ENCODE assay signal across 18 cellular contexts in genomic region chr1:230236301-230236700, GRCh38.
DNase-seq lines count a peak whose midpoint lies in the region; ATAC-seq, FAIRE-seq and TF ChIP-seq lines count a peak whose summit lies in the region.
"Had no signal": no experiment of that assay in that cellular context is flagged by ENCODE, and none has a peak within 500 bp of the region (broad histone marks: within the 10 kb centered on the region; RNA-seq: fewer than 3 reads in every experiment).

No MANE protein-coding gene starts in this region.

- POLR2A ChIA-PET in HepG2 (lab: Yijun Ruan, JAX), result no interaction called here

- CTCF ChIA-PET in HepG2 (lab: Yijun Ruan, JAX; ENCODE audit: low intra/inter-chr PET ratio, low total read pairs), result no interaction called here

- H3K27me3 Mint-ChIP-seq in stimulated activated naive B cell treated with anti-CD40 and anti-IgM and Interleukin-4, amounts not matched to agents 10 μg/mL and 1 μg/mL and 100 μg/mL, for 72 hours, result no peaks in the 10 kb centered on the region
- H3K27me3 Mint-ChIP-seq in stimulated activated memory B cell treated with anti-CD40 and anti-IgM and Interleukin-4, amounts not matched to agents 10 μg/mL and 1 μg/mL and 100 μg/mL, for 72 hours, result no peaks in the 10 kb centered on the region
- H3K27me3 Mint-ChIP-seq: B cell; CD4-positive, alpha-beta T cell had no signal

- intact Hi-C loops in HepG2 (cut with micrococcal nuclease; ENCODE audit: unreplicated experiment), result no loop called here

- TF ChIP-seq EP300 in HepG2 (IDR thresholded peaks at IDR 0.05; ENCODE audit: low read depth in 2 of 2, low read length in 2 of 2) (no peak), HepG2 (CRISPR knock-in tag; IDR thresholded peaks at IDR 0.05; ENCODE audit: borderline replicate concordance) (no peak)

- no peak overlapping the region for H4K5ac ChIP-seq in mesendoderm (ENCODE audit: low read length)

- no peak overlapping the region for H2BK15ac ChIP-seq in mesendoderm (replicated peaks; ENCODE audit: low read depth)

- H3K4me2 ChIP-seq in mesendoderm (ENCODE audit: low read length) (no peak overlapping the region), HepG2 (ENCODE audit: low read depth, low read length) (no peak overlapping the region)

- H3K56ac ChIP-seq in mesendoderm (ENCODE audit: low read length), result no peak overlapping the region

- H3K23ac ChIP-seq in mesendoderm (ENCODE audit: low read length), result no peak overlapping the region

- H3K4me3 ChIP-seq in ACC112 (ENCODE audit: low read depth, low read length), result no peak overlapping the region
- H3K4me3 ChIP-seq in SJCRH30, result no peak overlapping the region
- H3K4me3 ChIP-seq in mesendoderm (ENCODE audit: low read length), result no peak overlapping the region
- H3K4me3 ChIP-seq in HepG2 (replicated peaks in 1 of 3; ENCODE audit: insufficient read depth in 1 of 3, low read depth in 2 of 3, low read length in 3 of 3), result no peak overlapping the region
- H3K4me3 ChIP-seq: GM12878, GM23248 had no signal

- H3K9me3 ChIP-seq in SJCRH30 (replicated peaks), result 0 out of 2 replicates have a peak, but pooled peaks cover 5% of the 10 kb centered on the region
- no peaks in the 10 kb centered on the region for H3K9me3 ChIP-seq in HepG2 (ENCODE audit: low read length)

- no TSS peak for BruUV-seq in HepG2 (replicated peaks; lab: Mats Ljungman, UMichigan)

- H3K27ac Mint-ChIP-seq in stimulated activated naive B cell treated with anti-CD40 and anti-IgM and Interleukin-4, amounts not matched to agents 10 μg/mL and 1 μg/mL and 100 μg/mL, for 72 hours, result peak overlapping the region; percentile 79
- no peak overlapping the region for H3K27ac Mint-ChIP-seq in stimulated activated memory B cell treated with anti-CD40 and anti-IgM and Interleukin-4, amounts not matched to agents 10 μg/mL and 1 μg/mL and 100 μg/mL, for 72 hours
- H3K27ac Mint-ChIP-seq: B cell; CD4-positive, alpha-beta T cell had no signal

- peaks cover 15 to 43% of the 10 kb centered on the region in 2 donors for H3K4me1 Mint-ChIP-seq in stimulated activated naive B cell treated with anti-CD40 and anti-IgM and Interleukin-4, amounts not matched to agents 10 μg/mL and 1 μg/mL and 100 μg/mL, for 72 hours
- H3K4me1 Mint-ChIP-seq in stimulated activated memory B cell treated with anti-CD40 and anti-IgM and Interleukin-4, amounts not matched to agents 10 μg/mL and 1 μg/mL and 100 μg/mL, for 72 hours, result peaks cover 19% of the 10 kb centered on the region

- H3K36me3 Mint-ChIP-seq in stimulated activated naive B cell treated with anti-CD40 and anti-IgM and Interleukin-4, amounts not matched to agents 10 μg/mL and 1 μg/mL and 100 μg/mL, for 72 hours, result peaks cover 27 to 54% of the 10 kb centered on the region in 2 donors
- peaks cover 53% of the 10 kb centered on the region for H3K36me3 Mint-ChIP-seq in stimulated activated memory B cell treated with anti-CD40 and anti-IgM and Interleukin-4, amounts not matched to agents 10 μg/mL and 1 μg/mL and 100 μg/mL, for 72 hours

- no peaks in the 10 kb centered on the region for H3K79me1 ChIP-seq in mesendoderm (ENCODE audit: low read length)

- ATAC-seq in stimulated activated naive B cell treated with anti-CD40 and anti-IgM and Interleukin-4, amounts not matched to agents 10 μg/mL and 1 μg/mL and 100 μg/mL, for 72 hours (replicated peaks), result no peak
- ATAC-seq in HG03565 (IDR thresholded peaks at IDR 0.05; ENCODE audit: unreplicated experiment) (no peak), HepG2 (no peak)
- no peak for ATAC-seq in stimulated activated memory B cell treated with anti-CD40 and anti-IgM and Interleukin-4, amounts not matched to agents 10 μg/mL and 1 μg/mL and 100 μg/mL, for 72 hours
- ATAC-seq: GM12878, HCT116 had no signal

- no peaks in the 10 kb centered on the region for H4K20me1 ChIP-seq in HepG2 (ENCODE audit: insufficient read depth, low read length)

- in situ Hi-C loops in HepG2 (cut with HindIII; ENCODE audit: extremely low pct_ligation_motif_present, low pct_unique_long_range_greater_than_20kb), result no loop called here

- no peak overlapping the region for H2AK5ac ChIP-seq in mesendoderm (ENCODE audit: low read length)

- H3K27me3 ChIP-seq in ACC112 (ENCODE audit: insufficient read depth, low read length) (no peaks in the 10 kb centered on the region), SJCRH30 (no peaks in the 10 kb centered on the region), mesendoderm (ENCODE audit: insufficient read depth, low read length, poor library complexity) (no peaks in the 10 kb centered on the region), HepG2 (ENCODE audit: control insufficient read depth in 1 of 2, insufficient read depth in 2 of 2, low read length in 2 of 2) (no peaks in the 10 kb centered on the region)

- no peak overlapping the region for H3K18ac ChIP-seq in mesendoderm (ENCODE audit: low read length)

- H3K79me2 ChIP-seq in ACC112 (ENCODE audit: control insufficient read depth, insufficient read depth, low read length, unreplicated experiment), result peaks cover 16% of the 10 kb centered on the region
- H3K79me2 ChIP-seq in mesendoderm (ENCODE audit: control insufficient read depth, insufficient read depth, low read length), result no peaks in the 10 kb centered on the region
- H3K79me2 ChIP-seq in HepG2 (ENCODE audit: insufficient read depth, low read length), result no peaks in the 10 kb centered on the region

- no peak overlapping the region for H2BK5ac ChIP-seq in mesendoderm (ENCODE audit: low read length)

- peaks cover 27% of the 10 kb centered on the region for H3K4me1 ChIP-seq in ACC112 (ENCODE audit: control insufficient read depth, insufficient read depth, low read length, unreplicated experiment)
- H3K4me1 ChIP-seq in SJCRH30, result peaks cover 2% of the 10 kb centered on the region; the same call in 1 of the 2 replicates
- H3K4me1 ChIP-seq in mesendoderm (ENCODE audit: control insufficient read depth, low read depth, low read length), result peaks cover 17% of the 10 kb centered on the region
- H3K4me1 ChIP-seq in HepG2 (ENCODE audit: insufficient read depth, low read length), result no peaks in the 10 kb centered on the region

- H3K4me3 Mint-ChIP-seq in stimulated activated naive B cell treated with anti-CD40 and anti-IgM and Interleukin-4, amounts not matched to agents 10 μg/mL and 1 μg/mL and 100 μg/mL, for 72 hours, result no peak overlapping the region
- no peak overlapping the region for H3K4me3 Mint-ChIP-seq in stimulated activated memory B cell treated with anti-CD40 and anti-IgM and Interleukin-4, amounts not matched to agents 10 μg/mL and 1 μg/mL and 100 μg/mL, for 72 hours
- H3K4me3 Mint-ChIP-seq: B cell; CD4-positive, alpha-beta T cell had no signal

- WGBS in mesendoderm (ENCODE audit: extremely low coverage, insufficient coverage, low lambda C conversion rate), result no CpG with 5 or more reads among the region's 7 CpGs
- 94% methylated on average over 7 of the region's 7 CpGs for WGBS in HepG2 (ENCODE audit: low lambda C conversion rate)

- no peak overlapping the region for H2BK120ac ChIP-seq in mesendoderm (ENCODE audit: low read depth, low read length)

- no peak for TF ChIP-seq POLR2A in HepG2 (IDR thresholded peaks at IDR 0.05; ENCODE audit: insufficient read depth in 1 of 2, low read depth in 2 of 2, low read length in 2 of 2)

- H3K9ac ChIP-seq in mesendoderm (ENCODE audit: low read length), result no peak overlapping the region
- H3K9ac ChIP-seq in HepG2 (ENCODE audit: insufficient read depth, low read depth, low read length), result no peak overlapping the region
- H3K9ac ChIP-seq: GM23248 had no signal

- no peak overlapping the region for H3K4ac ChIP-seq in mesendoderm (ENCODE audit: low read depth, low read length)

- H3K36me3 ChIP-seq in ACC112 (ENCODE audit: insufficient read depth, low read length) (peaks cover 34% of the 10 kb centered on the region), SJCRH30 (peaks cover 3% of the 10 kb centered on the region), mesendoderm (ENCODE audit: control insufficient read depth, insufficient read depth, low read length) (no peaks in the 10 kb centered on the region), HepG2 (replicated peaks in 1 of 2; ENCODE audit: control insufficient read depth in 1 of 2, insufficient read depth in 2 of 2, low read length in 2 of 2) (peaks cover 1 to 29% of the 10 kb centered on the region in 2 experiments; a peak in 4 of 5 replicates)

- no peak overlapping the region for H4K8ac ChIP-seq in mesendoderm (ENCODE audit: low read depth, low read length)

- no peak for TF ChIP-seq RAD21 in HepG2 (CRISPR knock-in tag; IDR thresholded peaks at IDR 0.05)

- no peak overlapping the region for H2AFZ ChIP-seq in ACC112 (ENCODE audit: low read length, unreplicated experiment)
- no peak overlapping the region for H2AFZ ChIP-seq in HepG2 (ENCODE audit: low read length)
- H2AFZ ChIP-seq: GM23248 had no signal

- peaks cover 0 to 3% of the 10 kb centered on the region in 2 donors for H3K9me3 Mint-ChIP-seq in stimulated activated naive B cell treated with anti-CD40 and anti-IgM and Interleukin-4, amounts not matched to agents 10 μg/mL and 1 μg/mL and 100 μg/mL, for 72 hours
- H3K9me3 Mint-ChIP-seq in stimulated activated memory B cell treated with anti-CD40 and anti-IgM and Interleukin-4, amounts not matched to agents 10 μg/mL and 1 μg/mL and 100 μg/mL, for 72 hours, result peaks cover 7% of the 10 kb centered on the region

- no peak for DNase-seq in SJCRH30
- DNase-seq in mesendoderm, result peak; percentile 69
- DNase-seq in stimulated activated naive B cell treated with anti-CD40 and anti-IgM and Interleukin-4, amounts not matched to agents 10 μg/mL and 1 μg/mL and 100 μg/mL, for 72 hours, result no peak
- no peak for DNase-seq in dermis blood vessel endothelial cell
- DNase-seq in HepG2 (ENCODE audit: low spot score), result no peak
- DNase-seq: 8988T; C1 segment of cervical spinal cord; CD4-positive, alpha-beta T cell; DMS79; GM23248 had no signal

- H3K27ac ChIP-seq in ACC112 (ENCODE audit: low read depth, low read length) (peak overlapping the region; percentile 16; the same call in 1 of the 2 replicates), SJCRH30 (peak overlapping the region; percentile 11; the same call in 1 of the 2 replicates), mesendoderm (ENCODE audit: low read depth, low read length) (no peak overlapping the region), HepG2 (ENCODE audit: extremely low read length, insufficient read depth, low read length) (no peak overlapping the region)
- H3K27ac ChIP-seq: GM23248 had no signal

- no peak for TF ChIP-seq CTCF in HepG2 (CRISPR knock-in tag; IDR thresholded peaks at IDR 0.05)

- FAIRE-seq in HepG2 (lab: Jason Lieb, UNC), result no peak
- FAIRE-seq: GM12878, GM18507, H54 had no signal

Comparison
In these comparisons a context has a peak if more than half of its experiments do, and no peak if none do; other contexts are left out.
1. H3K27ac ChIP-seq: peak in ACC112 (single experiment) and SJCRH30 (single experiment); none in mesendoderm (single experiment) and HepG2 (single experiment).